In the genomic region with DNA sequence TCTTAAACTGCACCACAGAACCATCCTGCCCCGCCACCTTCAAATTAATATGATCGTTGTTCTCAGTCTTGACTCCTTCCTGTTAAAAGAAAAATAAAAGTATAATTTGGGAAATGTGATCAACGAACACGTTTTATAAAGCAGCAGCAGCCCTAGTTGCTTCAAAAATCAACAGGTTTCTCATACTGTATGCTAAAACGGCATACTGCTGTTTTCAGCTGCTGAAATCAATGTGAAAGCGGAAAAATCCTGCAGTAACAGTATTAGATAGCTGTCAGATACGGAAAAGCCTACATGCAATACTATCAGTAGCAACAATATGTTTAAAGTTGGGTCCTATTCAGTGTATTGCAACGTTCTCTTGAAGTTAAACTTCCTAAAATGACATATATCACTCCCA, we compare ENCODE assay signal across 1 cellular context.
A peak's percentile ranks its signal among the peaks of the same experiment; 100 is the strongest.
TF ChIP-seq lines count a peak whose summit lies in the region.

No MANE protein-coding gene starts in this region.

TF ChIP-seq in K562, 482 proteins besides CTCF, POLR2A, EP300 and RAD21:
- TF ChIP-seq ZNF140 (CRISPR knock-in tag; IDR thresholded peaks at IDR 0.05), result no peak
- 0 out of 2 replicates have a peak, but pooled peaks have one; percentile 4 for TF ChIP-seq ZNF436 (CRISPR knock-in tag; IDR thresholded peaks at IDR 0.05)
- 0 out of 4 replicates have a peak, but pooled peaks of 1 of the 2 experiments have one; percentile 50 for TF ChIP-seq MLX (CRISPR knock-in tag; conservative IDR thresholded peaks at IDR 0.05)
- TF ChIP-seq POLR2H (tag; IDR thresholded peaks at IDR 0.05; ENCODE audit: low read depth), result 0 out of 2 replicates have a peak, but pooled peaks have one; percentile 13
- no peak for TF ChIP-seq ELF4 (CRISPR knock-in tag; IDR thresholded peaks at IDR 0.05)
- TF ChIP-seq, protein P1, sequence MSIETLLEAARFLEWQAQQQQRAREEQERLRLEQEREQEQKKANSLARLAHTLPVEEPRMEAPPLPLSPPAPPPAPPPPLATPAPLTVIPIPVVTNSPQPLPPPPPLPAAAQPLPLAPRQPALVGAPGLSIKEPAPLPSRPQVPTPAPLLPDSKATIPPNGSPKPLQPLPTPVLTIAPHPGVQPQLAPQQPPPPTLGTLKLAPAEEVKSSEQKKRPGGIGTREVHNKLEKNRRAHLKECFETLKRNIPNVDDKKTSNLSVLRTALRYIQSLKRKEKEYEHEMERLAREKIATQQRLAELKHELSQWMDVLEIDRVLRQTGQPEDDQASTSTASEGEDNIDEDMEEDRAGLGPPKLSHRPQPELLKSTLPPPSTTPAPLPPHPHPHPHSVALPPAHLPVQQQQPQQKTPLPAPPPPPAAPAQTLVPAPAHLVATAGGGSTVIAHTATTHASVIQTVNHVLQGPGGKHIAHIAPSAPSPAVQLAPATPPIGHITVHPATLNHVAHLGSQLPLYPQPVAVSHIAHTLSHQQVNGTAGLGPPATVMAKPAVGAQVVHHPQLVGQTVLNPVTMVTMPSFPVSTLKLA (conservative IDR thresholded peaks at IDR 0.05), result 0 out of 4 replicates have a peak, but pooled peaks of 1 of the 2 experiments have one; percentile 21
- TF ChIP-seq NONO (IDR thresholded peaks at IDR 0.05; ENCODE audit: low read depth in 2 of 2, low read length in 1 of 2), result no peak
TF ChIP-seq in K562: peak in this region for 4.
